Comparison of ENCODE assay signal across 8 cellular contexts in the genomic region with DNA sequence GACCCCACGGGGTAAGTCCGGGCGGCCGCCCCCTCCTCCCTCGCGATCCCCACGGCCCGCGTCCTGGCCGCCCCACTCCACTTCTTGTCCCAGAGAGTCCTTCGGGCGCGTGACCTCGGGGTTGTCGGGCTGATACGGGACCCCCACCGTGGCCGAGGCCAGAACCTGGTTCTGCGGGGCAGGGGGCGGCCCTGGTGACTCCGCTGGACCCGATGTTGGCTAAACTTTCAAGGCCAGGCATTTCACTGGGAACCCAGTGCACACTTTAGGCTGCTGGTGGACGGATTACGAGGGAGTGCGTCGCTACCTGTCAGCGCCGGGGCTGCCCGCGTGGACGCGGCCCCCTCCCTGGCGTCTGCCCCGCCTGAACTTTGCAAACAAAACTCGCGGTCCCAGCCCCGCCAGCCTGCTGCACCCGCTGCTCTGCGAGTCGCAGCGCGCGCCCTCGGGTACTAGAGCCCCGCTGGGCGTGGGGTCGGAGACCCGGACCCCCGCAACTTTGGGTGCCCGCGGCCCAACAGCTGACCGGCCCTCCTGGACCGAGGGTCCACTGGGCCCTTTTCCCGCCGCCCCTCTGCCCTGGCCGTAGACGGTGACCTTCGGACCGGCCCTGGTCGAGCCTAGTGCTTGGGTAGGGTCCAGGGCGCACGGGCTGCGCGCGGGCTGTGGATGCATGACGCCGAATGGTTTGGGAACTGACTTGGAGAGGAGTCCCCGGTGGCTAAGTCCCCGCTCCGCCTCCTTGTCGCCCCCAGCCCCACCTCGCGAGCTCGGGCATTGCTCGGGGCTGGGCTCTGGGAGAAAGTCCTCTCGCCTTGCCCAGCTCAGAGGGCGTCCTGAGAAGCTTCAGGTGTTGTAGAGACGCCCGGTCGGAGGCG. TPM values are rescaled to one million over a fixed set of nuclear protein-coding genes. Genes with fewer than 3 reads are reported as not detected.
DNase-seq lines count a peak whose midpoint lies in the region; ATAC-seq and FAIRE-seq lines count a peak whose summit lies in the region.

No MANE protein-coding gene starts in this region.

- peaks cover 25% of the 10 kb centered on the region for H3K4me1 Mint-ChIP-seq in activated naive CD4-positive, alpha-beta T cell treated with anti-CD3 and anti-CD28 coated beads, Interleukin-2, amount 10 ng/mL, durations not matched to agents 7 days and 5 days

- DNase-seq in HTR-8/SVneo (ENCODE audit: insufficient read length, low spot score) (peak; percentile 24), right cardiac atrium (peak; percentile 34 to 74 (median 68)), sciatic nerve (ENCODE audit: low spot score) (no peak), NCI-H2196 (lab: John Stamatoyannopoulos, UW; ENCODE audit: unreplicated experiment) (no peak), NCI-H187 treated with DMSO at 0.1 percent for 48 hours (lab: John Stamatoyannopoulos, UW) (no peak)
- DNase-seq in activated naive CD4-positive, alpha-beta T cell treated with anti-CD3 and anti-CD28 coated beads, Interleukin-2, amount 10 ng/mL, durations not matched to agents 7 days and 5 days, result peak; percentile 56

- H3K9me3 ChIP-seq in right cardiac atrium (ENCODE audit: control insufficient read depth, low read length), result no peaks in the 10 kb centered on the region

- CTCF ChIA-PET in activated naive CD4-positive, alpha-beta T cell treated with anti-CD3 and anti-CD28 coated beads, Interleukin-2, amount 10 ng/mL, durations not matched to agents 7 days and 5 days (lab: Charles Lee), result no interaction called here

- peaks cover 8% of the 10 kb centered on the region for H3K4me1 ChIP-seq in right cardiac atrium (ENCODE audit: control insufficient read depth, insufficient read depth, low read length)

- WGBS in right cardiac atrium, result 7% methylated on average over 81 of the region's 81 CpGs

- peak; percentile 64 for FAIRE-seq in HTR-8/SVneo (lab: Jason Lieb, UNC)

- intact Hi-C loops in right cardiac atrium (cut with DNase I), result no loop called here
- intact Hi-C loops in sciatic nerve (cut with DNase I), result no loop called here

- H3K27me3 Mint-ChIP-seq in activated naive CD4-positive, alpha-beta T cell treated with anti-CD3 and anti-CD28 coated beads, Interleukin-2, amount 10 ng/mL, durations not matched to agents 7 days and 5 days, result peaks cover 86% of the 10 kb centered on the region

- no peaks in the 10 kb centered on the region for H3K9me3 Mint-ChIP-seq in activated naive CD4-positive, alpha-beta T cell treated with anti-CD3 and anti-CD28 coated beads, Interleukin-2, amount 10 ng/mL, durations not matched to agents 7 days and 5 days

- H3K27ac ChIP-seq in right cardiac atrium (ENCODE audit: low read length), result peak overlapping the region; percentile 49

- H3K4me3 ChIP-seq in right cardiac atrium (ENCODE audit: low read length), result peak overlapping the region; percentile 77

- peak overlapping the region; percentile 70 for H3K4me3 Mint-ChIP-seq in activated naive CD4-positive, alpha-beta T cell treated with anti-CD3 and anti-CD28 coated beads, Interleukin-2, amount 10 ng/mL, durations not matched to agents 7 days and 5 days

- ATAC-seq in GM19324 (IDR thresholded peaks at IDR 0.05; ENCODE audit: low FRiP score, unreplicated experiment) (peak; percentile 27), right cardiac atrium (peak; percentile 38 to 45), sciatic nerve (peak; percentile 39), HG03039 (IDR thresholded peaks at IDR 0.05; ENCODE audit: unreplicated experiment) (no peak)

- H3K27me3 ChIP-seq in right cardiac atrium (ENCODE audit: control insufficient read depth, insufficient read depth), result no peaks in the 10 kb centered on the region

- peak overlapping the region; percentile 17 for H3K27ac Mint-ChIP-seq in activated naive CD4-positive, alpha-beta T cell treated with anti-CD3 and anti-CD28 coated beads, Interleukin-2, amount 10 ng/mL, durations not matched to agents 7 days and 5 days

- no peaks in the 10 kb centered on the region for H3K36me3 Mint-ChIP-seq in activated naive CD4-positive, alpha-beta T cell treated with anti-CD3 and anti-CD28 coated beads, Interleukin-2, amount 10 ng/mL, durations not matched to agents 7 days and 5 days

RNA-seq across cellular contexts. Expression of gene RIN3, which starts 0.6 kb away (rescaled TPM):
- total RNA-seq in right cardiac atrium (10 to 100 TPM; 10.3 to 15.2 (median 14.6) TPM), sciatic nerve (22.1 TPM)
- 7.5 TPM for polyA plus RNA-seq in right cardiac atrium

Comparison
In these comparisons a context has a peak if more than half of its experiments do, and no peak if none do; other contexts are left out.
1. DNase-seq: peak in HTR-8/SVneo (single experiment), activated naive CD4-positive, alpha-beta T cell treated with anti-CD3 and anti-CD28 coated beads, Interleukin-2, amount 10 ng/mL, durations not matched to agents 7 days and 5 days (single experiment) and right cardiac atrium (3 of 3); none in sciatic nerve (single experiment), NCI-H2196 (single experiment) and NCI-H187 treated with DMSO at 0.1 percent for 48 hours (single experiment).